8 cellular contexts compared by ENCODE assay signal in the genomic region with DNA sequence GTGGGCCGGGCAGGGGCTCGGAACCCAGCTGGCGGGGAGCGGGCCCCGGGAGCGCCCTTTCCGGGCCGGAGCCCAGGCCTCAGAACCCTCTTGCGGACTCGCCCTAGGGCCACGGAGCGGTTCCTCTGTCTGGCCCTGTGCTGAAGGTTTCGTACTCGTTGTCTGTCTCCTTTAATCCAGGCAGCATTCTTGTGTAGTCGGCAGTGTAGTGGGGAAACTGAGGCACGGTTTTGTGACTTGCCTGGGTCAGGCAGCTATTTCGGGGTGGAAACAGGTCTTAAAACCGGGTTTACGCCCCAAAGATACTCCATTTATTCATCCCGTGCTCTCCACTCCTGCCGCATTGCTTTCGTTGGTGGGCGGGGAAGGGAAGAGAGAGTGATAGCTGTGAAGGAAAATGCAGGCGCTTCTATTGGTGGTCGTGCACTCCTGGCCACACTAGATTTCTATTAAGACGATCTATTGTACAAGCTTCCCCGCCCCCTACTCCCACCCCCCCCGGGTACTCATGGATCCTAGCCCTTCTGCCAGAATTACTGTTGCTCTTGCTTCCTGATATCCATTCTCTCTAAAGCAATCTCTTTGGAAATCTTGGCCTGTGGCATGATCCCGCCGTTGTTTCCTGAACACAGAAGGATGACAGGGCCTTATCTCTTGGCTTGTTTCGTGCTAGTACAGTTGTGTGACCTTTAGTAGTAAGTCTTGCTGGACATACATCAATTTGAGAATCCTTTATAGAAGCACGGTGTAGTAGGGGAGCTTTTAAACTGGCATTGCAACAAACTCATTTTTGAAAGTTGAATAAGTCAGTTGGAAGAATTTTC. TPM values are rescaled to one million over a fixed set of nuclear protein-coding genes. Genes with fewer than 3 reads are reported as not detected.
DNase-seq lines count a peak whose midpoint lies in the region; TF ChIP-seq lines count a peak whose summit lies in the region.

No MANE protein-coding gene starts in this region.

- peak overlapping the region; percentile 83 for H3K9ac ChIP-seq in HUES6 (ENCODE audit: low read length)

- H3K9me3 ChIP-seq in cardiac muscle cell (ENCODE audit: low read depth) (no peaks in the 10 kb centered on the region), HUES6 (ENCODE audit: control insufficient read depth, insufficient read depth, low read depth, low read length) (no peaks in the 10 kb centered on the region), SJSA1 (replicated peaks) (no peaks in the 10 kb centered on the region), tibial nerve (no peaks in the 10 kb centered on the region)

- peaks cover 21% of the 10 kb centered on the region for H3K4me1 ChIP-seq in cardiac muscle cell (ENCODE audit: low read depth)
- H3K4me1 ChIP-seq in HUES6 (ENCODE audit: control insufficient read depth, insufficient read depth, low read length) = peaks cover 8% of the 10 kb centered on the region
- peaks cover 18% of the 10 kb centered on the region for H3K4me1 ChIP-seq in SJSA1 (replicated peaks)
- H3K4me1 ChIP-seq in tibial nerve = peaks cover 0 to 59% (median 22%) of the 10 kb centered on the region in 4 donors

- DNase-seq in cardiac muscle cell (ENCODE audit: low read depth in 1 of 2, low spot score in 1 of 2) (peak; percentile 49 to 80), cardiac septum (ENCODE audit: low spot score) (no peak), SJSA1 (ENCODE audit: low read depth in 1 of 2, low spot score in 2 of 2) (peak; percentile 50 to 60), dermis microvascular lymphatic vessel endothelial cell (ENCODE audit: low read depth in 2 of 2) (peak; percentile 11 to 76), medulla oblongata (ENCODE audit: extremely low spot score) (peak; percentile 19), tibial nerve (ENCODE audit: low spot score in 2 of 2) (no peak), NCI-H187 treated with DMSO at 0.1 percent for 48 hours (lab: John Stamatoyannopoulos, UW) (no peak)

- intact Hi-C loops in cardiac septum (cut with DNase I) = loop anchor here (2.0 kb wide), 1 partner anchor 50 kb away; a partner anchor contains a TSS

- TF ChIP-seq CTCF in cardiac muscle cell (IDR thresholded peaks at IDR 0.05; ENCODE audit: low read depth, low read length) (no peak), tibial nerve (IDR thresholded peaks at IDR 0.05) (no peak)

- WGBS in tibial nerve, 2 donors = 0 to 1% methylated on average over 29 to 30 of the region's 32 CpGs

- H3K36me3 ChIP-seq in cardiac muscle cell (no peaks in the 10 kb centered on the region), HUES6 (ENCODE audit: control insufficient read depth, insufficient read depth, low read length) (peaks cover 2% of the 10 kb centered on the region; the same call in 1 of the 2 replicates), SJSA1 (peaks cover 32% of the 10 kb centered on the region), tibial nerve (no peaks in the 10 kb centered on the region)

- no peaks in the 10 kb centered on the region for H3K27me3 ChIP-seq in cardiac muscle cell
- H3K27me3 ChIP-seq in HUES6 (ENCODE audit: control insufficient read depth, insufficient read depth, low read length) = no peaks in the 10 kb centered on the region
- H3K27me3 ChIP-seq in SJSA1 (replicated peaks) = no peaks in the 10 kb centered on the region
- H3K27me3 ChIP-seq in tibial nerve = no peaks in the 10 kb centered on the region

- H3K27ac ChIP-seq in cardiac muscle cell (peak overlapping the region; percentile 93), HUES6 (ENCODE audit: low read depth, low read length) (peak overlapping the region; percentile 35; the same call in 1 of the 2 replicates), SJSA1 (peak overlapping the region; percentile 93), tibial nerve (peak overlapping the region; percentile 80 to 95 (median 92))

- H3K4me3 ChIP-seq in cardiac muscle cell (peak overlapping the region; percentile 68), HUES6 (ENCODE audit: low read depth, low read length) (peak overlapping the region; percentile 91), SJSA1 (peak overlapping the region; percentile 85), tibial nerve (peak overlapping the region; percentile 80 to 100 (median 96))

- TF ChIP-seq EP300 in tibial nerve (IDR thresholded peaks at IDR 0.05) = no peak

- no peak for TF ChIP-seq POLR2A in tibial nerve (IDR thresholded peaks at IDR 0.05)

RNA-seq across cellular contexts. Expression of a gene that starts 0.8 kb away (rescaled TPM):
- total RNA-seq in cardiac muscle cell (48.2 and 56.7 TPM in 2 replicates), cardiac septum (47.4 TPM), dermis microvascular lymphatic vessel endothelial cell (25.3 and 36.0 TPM in 2 replicates), tibial nerve (10 to 100 TPM; 25.5 to 33.3 (median 28.2) TPM)
- polyA plus RNA-seq in cardiac muscle cell = 55.1 and 95.0 TPM in 2 replicates
- 60.4 and 68.5 TPM in 2 replicates for total RNA-seq in SJSA1 (2014; rRNA removed; shearing (Covaris generic))

RNA-seq across cellular contexts. Expression of a gene that starts 27.9 kb away (rescaled TPM):
- total RNA-seq in cardiac muscle cell (0.06 and 0.11 TPM in 2 replicates), cardiac septum (not detected), dermis microvascular lymphatic vessel endothelial cell (under 0.01 TPM in 1 of 2 replicates, not detected in the other), tibial nerve (not detected)
- polyA plus RNA-seq in cardiac muscle cell = 0.44 TPM in 1 of 2 replicates, not detected in the other
- total RNA-seq in SJSA1 (2014; rRNA removed; shearing (Covaris generic)) = not detected in 2 replicates

RNA-seq across cellular contexts. Expression of a gene that starts 49.7 kb away (rescaled TPM):
- total RNA-seq in cardiac muscle cell = 25.6 and 34.1 TPM in 2 replicates
- polyA plus RNA-seq in cardiac muscle cell = 41.3 and 54.9 TPM in 2 replicates
- total RNA-seq in cardiac septum = 39.4 TPM
- total RNA-seq in SJSA1 (2014; rRNA removed; shearing (Covaris generic)) = 23.7 and 30.6 TPM in 2 replicates
- total RNA-seq in dermis microvascular lymphatic vessel endothelial cell = 14.8 TPM in 2 replicates
- total RNA-seq in tibial nerve = 10 to 100 TPM in 3 of 4 donors, 1 to 10 TPM in 1; 9.8 to 18.0 (median 13.3) TPM

Comparison
In these comparisons a context has a peak if more than half of its experiments do, and no peak if none do; other contexts are left out.
1. DNase-seq: peak in cardiac muscle cell (2 of 2), SJSA1 (2 of 2), dermis microvascular lymphatic vessel endothelial cell (2 of 2) and medulla oblongata (single experiment); none in cardiac septum (single experiment), tibial nerve (0 of 2) and NCI-H187 treated with DMSO at 0.1 percent for 48 hours (single experiment).
2. H3K27ac ChIP-seq: peak in every context shown above with its lines; median percentile 93 in cardiac muscle cell; 93 in SJSA1; 92 in tibial nerve; 35 in HUES6.
3. Peak in every context shown above with its lines, with median percentiles within 50 percentile points of each other: H3K4me3 ChIP-seq.